In the genomic region with DNA sequence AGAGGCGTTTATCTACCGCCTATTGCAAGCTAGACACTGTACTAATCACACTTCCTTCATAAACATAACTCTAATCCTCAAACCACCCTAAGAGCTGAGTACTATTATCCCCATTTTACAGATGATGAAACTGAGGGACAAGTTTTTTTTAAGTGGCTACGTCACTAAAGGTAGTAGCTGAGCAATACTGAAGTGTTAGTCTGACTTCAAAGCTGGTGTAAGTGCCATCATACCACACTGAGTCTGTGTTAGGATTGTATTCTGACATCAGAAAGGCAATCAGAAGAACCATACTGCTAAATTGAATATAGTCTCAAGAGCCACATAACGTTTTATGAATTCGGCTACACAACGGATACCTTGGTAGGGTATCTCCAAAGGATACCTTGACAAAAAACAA, we compare ENCODE assay signal across 1 cellular context.
A peak's percentile ranks its signal among the peaks of the same experiment; 100 is the strongest.
TF ChIP-seq lines count a peak whose summit lies in the region.

No MANE protein-coding gene starts in this region.

TF ChIP-seq in K562, 482 proteins besides CTCF, POLR2A, EP300 and RAD21 (continued from another document):
- peak; percentile 16 for TF ChIP-seq SP1 (CRISPR knock-in tag; IDR thresholded peaks at IDR 0.05)
- TF ChIP-seq BCOR (IDR thresholded peaks at IDR 0.05): peak; percentile 100
- no peak for TF ChIP-seq STAT5B (CRISPR knock-in tag; IDR thresholded peaks at IDR 0.05)
